In the genomic region with DNA sequence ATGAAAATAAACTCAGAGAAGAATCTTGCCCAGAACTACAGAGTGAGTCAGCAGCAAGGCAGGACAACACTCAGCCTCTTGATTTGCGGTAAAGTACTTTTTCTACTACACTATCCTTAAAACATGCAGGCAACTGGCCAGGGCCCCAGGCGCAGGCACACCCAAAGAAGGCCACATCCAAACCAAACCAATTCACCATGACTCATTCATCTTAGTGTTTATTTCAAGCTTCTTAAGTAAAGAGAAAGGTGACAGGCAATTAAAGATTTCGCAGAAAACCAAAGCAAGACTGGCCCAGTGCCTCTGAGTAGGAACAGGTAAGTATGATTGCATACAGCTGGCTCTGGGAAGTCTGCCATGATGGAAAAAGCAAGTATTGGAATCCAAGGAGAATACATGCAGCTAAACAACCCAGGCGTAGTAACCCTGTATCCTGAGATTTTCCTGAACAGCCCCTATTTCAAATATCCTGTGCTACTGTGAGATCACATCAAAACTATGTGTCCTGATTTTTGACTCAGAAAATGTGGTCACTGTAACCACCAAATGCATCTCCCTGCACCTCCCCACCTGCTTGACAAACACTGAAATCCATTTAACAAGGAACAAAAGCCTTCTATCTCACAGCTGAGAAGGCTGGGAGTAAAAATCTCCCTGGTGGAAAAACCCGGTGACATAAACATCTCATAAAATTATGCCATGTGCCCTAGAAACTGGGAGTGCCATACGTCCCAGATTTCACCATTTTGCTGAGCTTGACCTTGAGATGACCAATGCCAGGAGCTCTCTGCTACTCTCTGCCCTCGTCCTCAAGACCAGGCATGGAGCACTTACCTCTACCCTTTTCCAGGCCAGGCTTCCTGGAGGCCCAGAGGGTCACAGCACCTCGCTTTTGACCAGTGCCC, we compare ENCODE assay signal across 9 cellular contexts. TPM values are rescaled to one million over a fixed set of nuclear protein-coding genes. Genes with fewer than 3 reads are reported as not detected.
DNase-seq lines count a peak whose midpoint lies in the region; ATAC-seq and TF ChIP-seq lines count a peak whose summit lies in the region.
"Had no signal": no experiment of that assay in that cellular context is flagged by ENCODE, and none has a peak within 500 bp of the region (broad histone marks: within the 10 kb centered on the region; RNA-seq: fewer than 3 reads in every experiment).

No MANE protein-coding gene starts in this region.

- H3K9ac ChIP-seq in fibroblast of lung (ENCODE audit: insufficient read depth, low read length) = no peak overlapping the region
- no peak overlapping the region for H3K9ac ChIP-seq in trophoblast cell (ENCODE audit: low read length)

- H3K4me3 Mint-ChIP-seq in Calu3 (ENCODE audit: low read depth, unreplicated experiment) = peak overlapping the region; percentile 40

- no peak overlapping the region for H4K8ac ChIP-seq in trophoblast cell (ENCODE audit: low read depth, low read length)

- H3K18ac ChIP-seq in trophoblast cell (ENCODE audit: low read length) = no peak overlapping the region

- no peaks in the 10 kb centered on the region for H3K9me3 Mint-ChIP-seq in Calu3 (ENCODE audit: low read depth, unreplicated experiment)

- CTCF ChIA-PET in Calu3 (lab: Charles Lee) = interaction anchor here (0.8 to 2.4 kb wide), 11 partner anchors 8 to 457 kb away, joined by 3 to 18 read pairs (median 4); a partner anchor contains a TSS

- intact Hi-C loops in Calu3 (cut with micrococcal nuclease; ENCODE audit: unreplicated experiment) = loop anchor here (10.0 kb wide), 1 partner anchor 154 kb away; a partner anchor contains a TSS

- H3K36me3 ChIP-seq in fibroblast of lung (ENCODE audit: control insufficient read depth, insufficient read depth, low read length) (no peaks in the 10 kb centered on the region), trophoblast cell (ENCODE audit: control insufficient read depth in 1 of 2, insufficient read depth in 2 of 2, low read length in 2 of 2) (no peaks in the 10 kb centered on the region)

- H3K4me2 ChIP-seq in fibroblast of lung (ENCODE audit: extremely low read depth, insufficient read depth, low read length) (peak overlapping the region; percentile 75), trophoblast cell (ENCODE audit: low read length) (no peak overlapping the region)

- H3K36me3 Mint-ChIP-seq in Calu3 (ENCODE audit: insufficient read depth, unreplicated experiment) = peaks cover 35% of the 10 kb centered on the region

- H2BK5ac ChIP-seq in trophoblast cell (ENCODE audit: low read depth, low read length, poor library complexity) = no peak overlapping the region

- H2BK120ac ChIP-seq in trophoblast cell (ENCODE audit: insufficient read depth, low read length, poor library complexity) = no peak overlapping the region

- no peak for TF ChIP-seq CTCF in Calu3 (IDR thresholded peaks at IDR 0.05; ENCODE audit: unreplicated experiment)
- TF ChIP-seq CTCF in fibroblast of lung (conservative IDR thresholded peaks at IDR 0.05 in 1 of 2, IDR thresholded peaks at IDR 0.05 in 1 of 2; ENCODE audit: low read depth in 1 of 2, low read length in 2 of 2) = no peak

- H3K4ac ChIP-seq in trophoblast cell (ENCODE audit: low read depth, low read length) = no peak overlapping the region

- H3K4me3 ChIP-seq in fibroblast of lung (replicated peaks in 1 of 4; ENCODE audit: control extremely low read depth in 1 of 4, insufficient read depth in 1 of 4, low read depth in 3 of 4, low read length in 4 of 4) = peak overlapping the region in 1 of 4 experiments; percentile 9
- H3K4me3 ChIP-seq in trophoblast cell (ENCODE audit: low read depth, low read length) = no peak overlapping the region

- H3K27ac ChIP-seq in fibroblast of lung (ENCODE audit: insufficient read depth, low read length) (peak overlapping the region; percentile 86), trophoblast cell (ENCODE audit: low read depth, low read length) (no peak overlapping the region)

- no peaks in the 10 kb centered on the region for H4K20me1 ChIP-seq in fibroblast of lung (ENCODE audit: control insufficient read depth, extremely low read depth, insufficient read depth, low read length)

- H3K4me1 ChIP-seq in fibroblast of lung (ENCODE audit: control insufficient read depth, extremely low read depth, insufficient read depth, low read length) (peaks cover 37% of the 10 kb centered on the region), trophoblast cell (ENCODE audit: control insufficient read depth in 1 of 2, insufficient read depth in 2 of 2, low read length in 2 of 2) (no peaks in the 10 kb centered on the region)

- H4K12ac ChIP-seq in trophoblast cell (ENCODE audit: low read depth, low read length) = no peak overlapping the region

- H3K79me1 ChIP-seq in trophoblast cell (ENCODE audit: low read length) = no peaks in the 10 kb centered on the region

- H3K79me2 ChIP-seq in fibroblast of lung (ENCODE audit: control insufficient read depth, insufficient read depth, low read length) (no peaks in the 10 kb centered on the region), trophoblast cell (ENCODE audit: control insufficient read depth, insufficient read depth, low read length, poor library complexity) (no peaks in the 10 kb centered on the region)

- H3K4me1 Mint-ChIP-seq in Calu3 (ENCODE audit: low read depth, unreplicated experiment) = peaks cover 70% of the 10 kb centered on the region

- ATAC-seq in HG02610 (IDR thresholded peaks at IDR 0.05; ENCODE audit: unreplicated experiment) (no peak), GM21619 (IDR thresholded peaks at IDR 0.05; ENCODE audit: unreplicated experiment) (no peak)

- H3K9me3 ChIP-seq in fibroblast of lung (ENCODE audit: control insufficient read depth, insufficient read depth, low read depth, low read length) (no peaks in the 10 kb centered on the region), trophoblast cell (ENCODE audit: insufficient read depth, low read depth, low read length) (peaks cover 1% of the 10 kb centered on the region)

- no peak overlapping the region for H2BK12ac ChIP-seq in trophoblast cell (ENCODE audit: low read length)

- H4K91ac ChIP-seq in trophoblast cell (ENCODE audit: low read depth, low read length) = no peak overlapping the region

- H2AK5ac ChIP-seq in trophoblast cell (ENCODE audit: low read length) = no peak overlapping the region

- H3K27me3 ChIP-seq in fibroblast of lung (ENCODE audit: control insufficient read depth, insufficient read depth, low read length) (no peaks in the 10 kb centered on the region), trophoblast cell (ENCODE audit: insufficient read depth, low read length) (no peaks in the 10 kb centered on the region)

- H2AFZ ChIP-seq in fibroblast of lung (ENCODE audit: low read length) (no peak overlapping the region), trophoblast cell (ENCODE audit: insufficient read depth, low read length, poor library complexity) (no peak overlapping the region)

- H3K27me3 Mint-ChIP-seq in Calu3 (ENCODE audit: unreplicated experiment) = peaks cover 4% of the 10 kb centered on the region

- no peak overlapping the region for H3K23ac ChIP-seq in trophoblast cell (ENCODE audit: low read length)

- WGBS in trophoblast cell (ENCODE audit: extremely low coverage, insufficient coverage, insufficient read length) = no CpG with 5 or more reads among the region's 8 CpGs

- H3K14ac ChIP-seq in trophoblast cell (ENCODE audit: low read length) = no peak overlapping the region

- H3K27ac Mint-ChIP-seq in Calu3 (ENCODE audit: unreplicated experiment) = peak overlapping the region; percentile 82

- DNase-seq in Calu3 (peak; percentile 95), RKO (ENCODE audit: low spot score) (peak; percentile 100), fibroblast of lung (ENCODE audit: low read depth in 2 of 2) (peak; percentile 100), trophoblast cell (peak; percentile 94 to 95), T-helper 9 cell (no peak), DMS114 treated with DMSO at 0.1 percent for 48 hours (lab: John Stamatoyannopoulos, UW; ENCODE audit: unreplicated experiment) (no peak)

- BruUV-seq in Calu3 (replicated peaks; lab: Mats Ljungman, UMichigan) = TSS peak; percentile 63

RNA-seq across cellular contexts. Expression of a gene that starts 12.4 kb away (rescaled TPM):
- total RNA-seq in Calu3 (2022) (0.71 and 1.0 TPM in 2 replicates), fibroblast of lung (0.50 and 0.51 TPM in 2 replicates)
- polyA plus RNA-seq in fibroblast of lung = 1.7 TPM in 1 of 2 replicates, not detected in the other
- 0.32 and 2.9 TPM in 2 replicates for polyA plus RNA-seq in fibroblast of lung (2012)
- not detected in 2 replicates for polyA minus RNA-seq in fibroblast of lung (ENCODE audit: low replicate concordance)
- polyA plus RNA-seq in trophoblast cell (2013) = not detected in 2 replicates
- total RNA-seq: activated CD8-positive, alpha-beta memory T cell treated with anti-CD3 and anti-CD28 coated beads for 36 hours had no signal

RNA-seq across cellular contexts. Expression of a gene that starts 12.5 kb away (rescaled TPM):
- total RNA-seq in Calu3 (2022) (51.2 and 55.2 TPM in 2 replicates), fibroblast of lung (14.7 and 15.9 TPM in 2 replicates)
- 37.4 and 43.2 TPM in 2 replicates for polyA plus RNA-seq in fibroblast of lung
- polyA plus RNA-seq in fibroblast of lung (2012) = 40.7 and 41.9 TPM in 2 replicates
- 10.2 and 29.3 TPM in 2 replicates for polyA minus RNA-seq in fibroblast of lung (ENCODE audit: low replicate concordance)
- polyA plus RNA-seq in trophoblast cell (2013) = 27.8 and 28.6 TPM in 2 replicates

RNA-seq across cellular contexts. Expression of a gene that starts 33.2 kb away (rescaled TPM):
- total RNA-seq in Calu3 (2022) = 189 and 210 TPM in 2 replicates
- total RNA-seq in fibroblast of lung = 1.0 and 12.9 TPM in 2 replicates
- 23.7 and 104 TPM in 2 replicates for polyA plus RNA-seq in fibroblast of lung
- 22.4 and 96.8 TPM in 2 replicates for polyA plus RNA-seq in fibroblast of lung (2012)
- 31.1 and 47.2 TPM in 2 replicates for polyA minus RNA-seq in fibroblast of lung (ENCODE audit: low replicate concordance)
- polyA plus RNA-seq in trophoblast cell (2013) = 171 and 186 TPM in 2 replicates

RNA-seq across cellular contexts. Expression of a gene that starts 47.8 kb away (rescaled TPM):
- total RNA-seq in Calu3 (2022) = not detected in 2 replicates
- total RNA-seq in fibroblast of lung = 1.3 and 1.8 TPM in 2 replicates
- 1.2 and 1.4 TPM in 2 replicates for polyA plus RNA-seq in fibroblast of lung
- polyA plus RNA-seq in fibroblast of lung (2012) = 0.70 and 0.75 TPM in 2 replicates
- polyA minus RNA-seq in fibroblast of lung (ENCODE audit: low replicate concordance) = not detected in 2 replicates
- polyA plus RNA-seq in trophoblast cell (2013) = 0.11 and 0.14 TPM in 2 replicates
- total RNA-seq: activated CD8-positive, alpha-beta memory T cell treated with anti-CD3 and anti-CD28 coated beads for 36 hours had no signal

RNA-seq across cellular contexts. Expression of a gene that starts 54.3 kb away (rescaled TPM):
- 7.6 and 8.7 TPM in 2 replicates for total RNA-seq in Calu3 (2022)
- 50.8 and 101 TPM in 2 replicates for total RNA-seq in fibroblast of lung
- polyA plus RNA-seq in fibroblast of lung = 21.8 and 23.3 TPM in 2 replicates
- 30.9 and 38.4 TPM in 2 replicates for polyA plus RNA-seq in fibroblast of lung (2012)
- 15.0 and 24.9 TPM in 2 replicates for polyA minus RNA-seq in fibroblast of lung (ENCODE audit: low replicate concordance)
- 6.6 and 7.3 TPM in 2 replicates for polyA plus RNA-seq in trophoblast cell (2013)

Comparison
In these comparisons a context has a peak if more than half of its experiments do, and no peak if none do; other contexts are left out.
1. DNase-seq: peak in Calu3 (single experiment), RKO (single experiment), fibroblast of lung (2 of 2) and trophoblast cell (2 of 2); none in T-helper 9 cell (single experiment) and DMS114 treated with DMSO at 0.1 percent for 48 hours (single experiment).
2. RNA of a gene that starts 33.2 kb away (total RNA-seq): 189 to 210 TPM in Calu3; 1.0 to 12.9 TPM in fibroblast of lung; every median in the first group is over 10 times any median in the second.